ENCODE assay signal across 16 cellular contexts in the genomic region with DNA sequence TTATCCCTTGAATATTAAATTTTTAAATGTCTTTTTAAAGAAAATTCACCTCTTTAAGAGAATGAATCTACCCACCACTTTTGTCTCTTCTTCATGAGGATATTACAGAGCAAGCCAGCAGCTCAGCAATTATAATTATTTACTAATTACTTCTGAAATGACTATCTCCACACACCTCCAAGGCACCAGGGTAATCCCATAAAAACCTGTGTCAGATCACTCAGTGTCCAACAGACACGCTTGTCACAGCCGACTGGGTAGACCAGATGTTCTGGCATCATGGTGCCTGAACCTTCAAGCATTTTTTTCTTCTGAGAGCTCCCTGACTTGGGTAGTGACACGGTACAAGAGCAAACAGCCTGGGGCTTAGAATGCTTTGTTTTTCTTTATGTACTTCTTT.
"Had no signal": no experiment of that assay in that cellular context is flagged by ENCODE, and none has a peak within 500 bp of the region (broad histone marks: within the 10 kb centered on the region; RNA-seq: fewer than 3 reads in every experiment).

No MANE protein-coding gene starts in this region.

- DNase-seq: activated CD4-positive, alpha-beta memory T cell treated with anti-CD3 and anti-CD28 coated beads, Interleukin-2, amount 10 ng/mL, durations not matched to agents 7 days and 5 days; activated CD4-positive, alpha-beta T cell treated with anti-CD3 and anti-CD28 coated beads for 4 hours; activated CD8-positive, alpha-beta memory T cell treated with anti-CD3 and anti-CD28 coated beads, Interleukin-2, amount 50 U/mL, for 48 hours; activated naive CD8-positive, alpha-beta T cell treated with anti-CD3 and anti-CD28 coated beads for 36 hours; brain microvascular endothelial cell; cortex of kidney; effector CD4-positive, alpha-beta T cell; gastrocnemius medialis; heart left ventricle; mesendoderm; natural killer cell; retina; stimulated activated CD4-positive, alpha-beta T cell treated with anti-CD3 and anti-CD28 coated beads, Interleukin-12 subunit alpha, Interleukin-12 subunit beta, amount 100 ng/mL, for 4 hours; stimulated activated CD4-positive, alpha-beta T cell treated with anti-CD3 and anti-CD28 coated beads, Interleukin-2, amount 100 ng/mL, for 24 hours had no signal

- H3K27me3 ChIP-seq: brain microvascular endothelial cell, heart left ventricle had no signal

- H3K4me3 ChIP-seq: gastrocnemius medialis, heart left ventricle had no signal

- H3K27ac ChIP-seq: brain microvascular endothelial cell, epithelial cell of prostate, gastrocnemius medialis, heart left ventricle had no signal

- H3K36me3 ChIP-seq: brain microvascular endothelial cell, gastrocnemius medialis, heart left ventricle had no signal

- ATAC-seq: gastrocnemius medialis; heart left ventricle; natural killer cell; stimulated activated effector memory CD8-positive, alpha-beta T cell treated with anti-CD3 and anti-CD28 coated beads, Interleukin-12 subunit alpha, Interleukin-12 subunit beta, amount 100 ng/mL, for 72 hours had no signal

- H3K9me3 ChIP-seq: gastrocnemius medialis, heart left ventricle had no signal

- H3K4me1 ChIP-seq: gastrocnemius medialis, heart left ventricle had no signal
